In the genomic region with DNA sequence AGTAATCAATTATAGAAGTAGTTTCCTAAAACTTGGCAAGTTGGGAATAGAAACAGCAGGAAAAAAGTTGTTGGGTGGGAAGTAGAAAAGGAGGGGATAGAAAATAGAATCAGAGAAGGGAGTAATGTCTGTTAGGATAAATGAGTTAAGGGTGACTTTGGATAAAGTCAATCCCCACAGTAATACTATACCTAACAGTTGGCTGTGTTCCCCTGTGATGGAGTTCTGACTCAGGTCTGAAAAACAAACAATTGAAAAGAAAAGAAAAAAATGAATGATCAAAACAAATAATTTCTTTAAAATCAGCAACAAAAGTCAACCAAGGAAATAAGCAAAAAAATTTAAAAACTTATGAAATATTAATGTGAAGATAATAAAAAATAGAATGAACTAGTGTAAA, we compare ENCODE assay signal across 25 cellular contexts. TPM values are rescaled to one million over a fixed set of nuclear protein-coding genes. Genes with fewer than 3 reads are reported as not detected.
DNase-seq lines count a peak whose midpoint lies in the region; TF ChIP-seq lines count a peak whose summit lies in the region.
"Had no signal": no experiment of that assay in that cellular context is flagged by ENCODE, and none has a peak within 500 bp of the region (broad histone marks: within the 10 kb centered on the region; RNA-seq: fewer than 3 reads in every experiment).

No MANE protein-coding gene starts in this region.

- POLR2A ChIA-PET in SK-N-SH (lab: Yijun Ruan, JAX): no interaction called here

- H3K9ac ChIP-seq in SK-N-SH: no peak overlapping the region
- H3K9ac ChIP-seq: KMS-11 had no signal

- no peak overlapping the region for H2AFZ ChIP-seq in SK-N-SH (ENCODE audit: low read depth)

- DNase-seq in ELR (ENCODE audit: low read depth) (peak; percentile 54), MG63 (peak; percentile 21), chondrocyte (ENCODE audit: low spot score) (no peak), osteocyte (ENCODE audit: extremely low spot score, unreplicated experiment) (no peak), SK-N-SH (no peak), NOMO-1 treated with DMSO at 0.1 percent for 48 hours (lab: John Stamatoyannopoulos, UW; ENCODE audit: unreplicated experiment) (no peak)
- DNase-seq in activated CD4-positive, alpha-beta T cell treated with anti-CD3 and anti-CD28 coated beads, Interleukin-2, amount 50 U/mL, for 1 hour: no peak
- DNase-seq: activated CD4-positive, alpha-beta T cell treated with anti-CD3 and anti-CD28 coated beads, Interleukin-2, amount 50 U/mL, for 48 hours; activated naive CD4-positive, alpha-beta T cell treated with anti-CD3 and anti-CD28 coated beads, Interleukin-2, amount 50 U/mL, for 16 hours; Caco-2; caudate nucleus; dermis blood vessel endothelial cell; GF-D8; glutamatergic neuron; natural killer cell; NCI-H1048; NCI-H1694; OCI-M1; SIG-M5; small intestine; SW 1271; transverse colon had no signal

- no peak for TF ChIP-seq EP300 in SK-N-SH (IDR thresholded peaks at IDR 0.05; ENCODE audit: borderline replicate concordance in 1 of 2, low read depth in 1 of 2, low read length in 1 of 2)

- H3K4me1 ChIP-seq in SK-N-SH (ENCODE audit: control insufficient read depth in 1 of 2, insufficient read depth in 2 of 2, low read depth in 1 of 2, low read length in 1 of 2): no peaks in the 10 kb centered on the region
- H3K4me1 ChIP-seq: Caco-2, transverse colon had no signal

- no peaks in the 10 kb centered on the region for H3K9me2 ChIP-seq in SK-N-SH

- CTCF ChIA-PET in SK-N-SH (lab: Yijun Ruan, JAX): interaction anchor here (1.0 to 1.1 kb wide), 2 partner anchors 14 to 92 kb away, joined by 3 read pairs; a partner anchor contains a TSS

- H3K4me3 Mint-ChIP-seq in chondrocyte (ENCODE audit: unreplicated experiment) (no peak overlapping the region), osteocyte (ENCODE audit: unreplicated experiment) (no peak overlapping the region)
- H3K4me3 Mint-ChIP-seq: activated T-helper 1 cell treated with anti-CD3 and anti-CD28 coated beads, Interleukin-12 subunit alpha, Interleukin-12 subunit beta, Interleukin-2, Interleukin-4 antibody, amounts not matched to agents 30 ng/mL and 10 ng/mL and 1 ng/mL, durations not matched to agents 14 hours and 24 hours and 36 hours; natural killer cell had no signal

- H3K4me2 ChIP-seq in SK-N-SH: no peak overlapping the region
- H3K4me2 ChIP-seq: KMS-11 had no signal

- H3K9me3 Mint-ChIP-seq in chondrocyte (ENCODE audit: low read depth) (no peaks in the 10 kb centered on the region), osteocyte (ENCODE audit: unreplicated experiment) (no peaks in the 10 kb centered on the region)
- H3K9me3 Mint-ChIP-seq: activated T-helper 1 cell treated with anti-CD3 and anti-CD28 coated beads, Interleukin-12 subunit alpha, Interleukin-12 subunit beta, Interleukin-2, Interleukin-4 antibody, amounts not matched to agents 30 ng/mL and 10 ng/mL and 1 ng/mL, durations not matched to agents 14 hours and 24 hours and 36 hours; natural killer cell had no signal

- no peak for TF ChIP-seq CTCF in chondrocyte (IDR thresholded peaks at IDR 0.05)
- no peak for TF ChIP-seq CTCF in osteocyte (IDR thresholded peaks at IDR 0.05)
- TF ChIP-seq CTCF in SK-N-SH (IDR thresholded peaks at IDR 0.05): no peak

- no peaks in the 10 kb centered on the region for H3K27me3 ChIP-seq in MG63
- no peaks in the 10 kb centered on the region for H3K27me3 ChIP-seq in SK-N-SH (ENCODE audit: insufficient read depth)
- H3K27me3 ChIP-seq: transverse colon had no signal

- no peaks in the 10 kb centered on the region for H4K20me1 ChIP-seq in SK-N-SH (ENCODE audit: insufficient read depth)

- H3K27me3 Mint-ChIP-seq in chondrocyte (ENCODE audit: low read depth): no peaks in the 10 kb centered on the region
- no peaks in the 10 kb centered on the region for H3K27me3 Mint-ChIP-seq in osteocyte (ENCODE audit: unreplicated experiment)

- peaks cover 4% of the 10 kb centered on the region; the same call in 1 of the 2 replicates for H3K79me2 ChIP-seq in SK-N-SH (ENCODE audit: insufficient read depth)

- H3K27ac ChIP-seq in SK-N-SH (ENCODE audit: low read depth in 2 of 2, low read length in 1 of 2): peak overlapping the region in 1 of 2 experiments; percentile 56; a peak in 2 of 4 replicates
- H3K27ac ChIP-seq: C4-2B, KMS-11, transverse colon had no signal

- H3K36me3 ChIP-seq in MG63 (no peaks in the 10 kb centered on the region), SK-N-SH (replicated peaks in 1 of 2; ENCODE audit: control insufficient read depth in 1 of 2, insufficient read depth in 2 of 2, low read length in 1 of 2) (peaks cover 0 to 10% of the 10 kb centered on the region in 2 experiments)
- H3K36me3 ChIP-seq: transverse colon had no signal

- no peaks in the 10 kb centered on the region for H3K36me3 Mint-ChIP-seq in chondrocyte (ENCODE audit: low read depth)
- H3K36me3 Mint-ChIP-seq in osteocyte (ENCODE audit: unreplicated experiment): peaks cover 2% of the 10 kb centered on the region
- H3K36me3 Mint-ChIP-seq: natural killer cell had no signal

- no peak overlapping the region for H3K4me3 ChIP-seq in MG63
- H3K4me3 ChIP-seq in SK-N-SH (ENCODE audit: low read depth in 2 of 2, low read length in 1 of 2): no peak overlapping the region
- H3K4me3 ChIP-seq: transverse colon had no signal

- H3K27ac Mint-ChIP-seq in chondrocyte (ENCODE audit: unreplicated experiment) (peak overlapping the region; percentile 67), osteocyte (ENCODE audit: unreplicated experiment) (peak overlapping the region; percentile 56)
- H3K27ac Mint-ChIP-seq: activated T-helper 1 cell treated with anti-CD3 and anti-CD28 coated beads, Interleukin-12 subunit alpha, Interleukin-12 subunit beta, Interleukin-2, Interleukin-4 antibody, amounts not matched to agents 30 ng/mL and 10 ng/mL and 1 ng/mL, durations not matched to agents 14 hours and 24 hours and 36 hours; natural killer cell had no signal

- H3F3A ChIP-seq in SK-N-SH (replicated peaks; ENCODE audit: insufficient read depth): peaks cover 12% of the 10 kb centered on the region

- peaks cover 42% of the 10 kb centered on the region for H3K4me1 Mint-ChIP-seq in chondrocyte (ENCODE audit: low read depth)
- H3K4me1 Mint-ChIP-seq in osteocyte (ENCODE audit: unreplicated experiment): peaks cover 73% of the 10 kb centered on the region

- no peak for TF ChIP-seq RAD21 in SK-N-SH (IDR thresholded peaks at IDR 0.05; ENCODE audit: low read length)

- H3K9me3 ChIP-seq in MG63 (0 out of 2 replicates have a peak, but pooled peaks cover 3% of the 10 kb centered on the region), SK-N-SH (no peaks in the 10 kb centered on the region)
- H3K9me3 ChIP-seq: Caco-2, transverse colon had no signal

TF ChIP-seq in SK-N-SH, 30 proteins besides CTCF, POLR2A, EP300 and RAD21:
- TF ChIP-seq FOXJ3 (CRISPR knock-in tag; IDR thresholded peaks at IDR 0.05): no peak

RNA-seq across cellular contexts. Expression of a gene that starts 50.3 kb away (rescaled TPM):
- total RNA-seq in MG63 (2014; rRNA removed; shearing (Covaris generic); ENCODE audit: low replicate concordance): 195 and 222 TPM in 2 replicates
- 85.8 to 107 TPM (median 90.7 TPM) in 3 replicates for total RNA-seq in chondrocyte
- 108 and 112 TPM in 2 replicates for total RNA-seq in osteocyte
- polyA plus RNA-seq in SK-N-SH (2012; rRNA removed): 159 and 224 TPM in 2 replicates
- 202 and 227 TPM in 2 replicates for polyA plus RNA-seq in SK-N-SH (2012; cell fraction: cytosol; rRNA removed)
- 122 and 128 TPM in 2 replicates for polyA plus RNA-seq in SK-N-SH (2012; cell fraction: nucleus; rRNA removed)

Comparison
In these comparisons a context has a peak if more than half of its experiments do, and no peak if none do; other contexts are left out.
1. DNase-seq: peak in ELR (single experiment) and MG63 (single experiment); none in chondrocyte (single experiment), osteocyte (single experiment), SK-N-SH (single experiment), activated CD4-positive, alpha-beta T cell treated with anti-CD3 and anti-CD28 coated beads, Interleukin-2, amount 50 U/mL, for 1 hour (single experiment) and NOMO-1 treated with DMSO at 0.1 percent for 48 hours (single experiment).